ENCODE assay signal across 7 cellular contexts in genomic region chr1:224433041-224433670, GRCh38. TPM values are rescaled to one million over a fixed set of nuclear protein-coding genes. Genes with fewer than 3 reads are reported as not detected.
DNase-seq lines count a peak whose midpoint lies in the region; ATAC-seq and TF ChIP-seq lines count a peak whose summit lies in the region.

No MANE protein-coding gene starts in this region.

- peaks cover 18% of the 10 kb centered on the region for H3K4me1 ChIP-seq in rectal smooth muscle tissue (ENCODE audit: control insufficient read depth, insufficient read depth, low read length)

- ATAC-seq in activated naive CD8-positive, alpha-beta T cell treated with anti-CD3 and anti-CD28 coated beads, Interleukin-2, amount 50 U/mL, for 24 hours: no peak
- ATAC-seq in left ventricle myocardium superior (peak; percentile 19), GM21526 (IDR thresholded peaks at IDR 0.05; ENCODE audit: low FRiP score, unreplicated experiment) (no peak)

- TF ChIP-seq CTCF in GM12875 (IDR thresholded peaks at IDR 0.05; ENCODE audit: borderline replicate concordance, insufficient read depth, low read depth, low read length): no peak

- peak overlapping the region; percentile 63 for H3K9ac ChIP-seq in rectal smooth muscle tissue (ENCODE audit: low read length)

- H3K36me3 Mint-ChIP-seq in activated naive CD8-positive, alpha-beta T cell treated with anti-CD3 and anti-CD28 coated beads, Interleukin-2, amount 50 U/mL, for 24 hours (ENCODE audit: low read depth): peaks cover 31% of the 10 kb centered on the region

- H3K27me3 Mint-ChIP-seq in activated naive CD8-positive, alpha-beta T cell treated with anti-CD3 and anti-CD28 coated beads, Interleukin-2, amount 50 U/mL, for 24 hours: no peaks in the 10 kb centered on the region

- peaks cover 69% of the 10 kb centered on the region for H3K4me1 Mint-ChIP-seq in activated naive CD8-positive, alpha-beta T cell treated with anti-CD3 and anti-CD28 coated beads, Interleukin-2, amount 50 U/mL, for 24 hours

- H3K27ac Mint-ChIP-seq in activated naive CD8-positive, alpha-beta T cell treated with anti-CD3 and anti-CD28 coated beads, Interleukin-2, amount 50 U/mL, for 24 hours: peak overlapping the region; percentile 88

- peak overlapping the region; percentile 93 for H3K27ac ChIP-seq in rectal smooth muscle tissue (ENCODE audit: low read depth, low read length)

- intact Hi-C loops in left ventricle myocardium superior (cut with micrococcal nuclease): no loop called here

- H3K4me3 ChIP-seq in GM12875 (ENCODE audit: low read depth, low read length) (peak overlapping the region; percentile 75), rectal smooth muscle tissue (ENCODE audit: low read length) (peak overlapping the region; percentile 83)

- DNase-seq in NCI-H2171 (lab: John Stamatoyannopoulos, UW) (peak; percentile 13), left ventricle myocardium superior (no peak)
- DNase-seq in activated naive CD8-positive, alpha-beta T cell treated with anti-CD3 and anti-CD28 coated beads, Interleukin-2, amount 50 U/mL, for 24 hours: peak; percentile 27
- DNase-seq in activated CD4-positive, CD25-positive, alpha-beta regulatory T cell (lab: John Stamatoyannopoulos, UW): no peak

- H3K9me3 Mint-ChIP-seq in activated naive CD8-positive, alpha-beta T cell treated with anti-CD3 and anti-CD28 coated beads, Interleukin-2, amount 50 U/mL, for 24 hours: no peaks in the 10 kb centered on the region

- peak overlapping the region; percentile 95 for H3K4me3 Mint-ChIP-seq in activated naive CD8-positive, alpha-beta T cell treated with anti-CD3 and anti-CD28 coated beads, Interleukin-2, amount 50 U/mL, for 24 hours

- H3K36me3 ChIP-seq in rectal smooth muscle tissue (ENCODE audit: control insufficient read depth, insufficient read depth, low read length): no peaks in the 10 kb centered on the region

- H3K27me3 ChIP-seq in rectal smooth muscle tissue (ENCODE audit: control insufficient read depth, insufficient read depth, low read length): no peaks in the 10 kb centered on the region

RNA-seq across cellular contexts. Expression of gene WDR26, which starts 1.4 kb away (rescaled TPM):
- 62.9 TPM for total RNA-seq in left ventricle myocardium superior

Comparison
In these comparisons a context has a peak if more than half of its experiments do, and no peak if none do; other contexts are left out.
1. DNase-seq: peak in NCI-H2171 (single experiment) and activated naive CD8-positive, alpha-beta T cell treated with anti-CD3 and anti-CD28 coated beads, Interleukin-2, amount 50 U/mL, for 24 hours (single experiment); none in left ventricle myocardium superior (single experiment) and activated CD4-positive, CD25-positive, alpha-beta regulatory T cell (0 of 4).